Comparison of ENCODE assay signal across 10 cellular contexts in genomic region chr12:124512667-124513296, GRCh38. TPM values are rescaled to one million over a fixed set of nuclear protein-coding genes. Genes with fewer than 3 reads are reported as not detected.
DNase-seq lines count a peak whose midpoint lies in the region; ATAC-seq and TF ChIP-seq lines count a peak whose summit lies in the region.
"Had no signal": no experiment of that assay in that cellular context is flagged by ENCODE, and none has a peak within 500 bp of the region (broad histone marks: within the 10 kb centered on the region; RNA-seq: fewer than 3 reads in every experiment).

No MANE protein-coding gene starts in this region.

- peaks cover 45% of the 10 kb centered on the region for H3K4me1 ChIP-seq in ovary (ENCODE audit: insufficient read depth)

- H3K36me3 ChIP-seq in WERI-Rb-1 (peaks cover 55% of the 10 kb centered on the region), ovary (no peaks in the 10 kb centered on the region)

- H3K27me3 ChIP-seq in WERI-Rb-1 (ENCODE audit: insufficient read depth, low read depth, severe bottlenecking) (no peaks in the 10 kb centered on the region), ovary (no peaks in the 10 kb centered on the region)

- intact Hi-C loops in Right ventricle myocardium inferior (cut with DNase I) (no loop called here), ovary (cut with DNase I) (loop anchor here in 1 of 4 donors (10.0 kb wide), 1 partner anchor 52 kb away; the partner anchor contains the start of gene NCOR2)

- DNase-seq in DMS 273 (lab: John Stamatoyannopoulos, UW; ENCODE audit: unreplicated experiment) = peak; percentile 58
- DNase-seq in DMS 273 treated with DMSO at 0.1 percent for 48 hours (lab: John Stamatoyannopoulos, UW) = no peak
- DNase-seq in WERI-Rb-1 = no peak
- DNase-seq in Right ventricle myocardium inferior (ENCODE audit: missing footprints) = peak; percentile 90
- DNase-seq in ovary = peak; percentile 84 to 90 (median 87)
- DNase-seq: activated B cell treated with CpG ODN at 0.5 μM for 24 hours had no signal

- WGBS in ovary, 3 donors = 19 to 24% (median 21%) methylated on average over 16 of the region's 16 CpGs

- no peak overlapping the region for H3K4me3 ChIP-seq in WERI-Rb-1 (ENCODE audit: low read depth, low read length)
- H3K4me3 ChIP-seq in ovary = no peak overlapping the region

- no peaks in the 10 kb centered on the region for H3K9me3 ChIP-seq in WERI-Rb-1 (ENCODE audit: severe bottlenecking)
- no peaks in the 10 kb centered on the region for H3K9me3 ChIP-seq in ovary

- H3K27ac ChIP-seq in WERI-Rb-1 = peak overlapping the region; percentile 52
- H3K27ac ChIP-seq in ovary = peak overlapping the region; percentile 15 to 26
- H3K27ac ChIP-seq: 22Rv1 had no signal

- TF ChIP-seq POLR2A in ovary (IDR thresholded peaks at IDR 0.05) = no peak

- ATAC-seq in Right ventricle myocardium inferior (peak; percentile 11), GM21447 (IDR thresholded peaks at IDR 0.05; ENCODE audit: unreplicated experiment) (no peak), HG02759 (IDR thresholded peaks at IDR 0.05; ENCODE audit: unreplicated experiment) (no peak), HG03432 (IDR thresholded peaks at IDR 0.05; ENCODE audit: unreplicated experiment) (no peak)

- TF ChIP-seq CTCF in WERI-Rb-1 (IDR thresholded peaks at IDR 0.05; ENCODE audit: low read depth, low read length) (no peak), ovary (IDR thresholded peaks at IDR 0.05) (no peak)

- no peak for TF ChIP-seq EP300 in ovary (IDR thresholded peaks at IDR 0.05)

RNA-seq across cellular contexts. Expression of gene NCOR2, which starts 54.6 kb away (rescaled TPM):
- total RNA-seq in Right ventricle myocardium inferior (134 TPM), ovary (100 to 1,000 TPM in 6 of 7 donors, 10 to 100 TPM in 1; 89.5 to 376 (median 270) TPM)
- polyA plus RNA-seq in ovary = 100 to 1,000 TPM in 1 of 2 donors, 10 to 100 TPM in 1; 18.2 to 107 TPM

Comparison
In these comparisons a context has a peak if more than half of its experiments do, and no peak if none do; other contexts are left out.
1. DNase-seq: peak in DMS 273 (single experiment), Right ventricle myocardium inferior (single experiment) and ovary (5 of 5); none in DMS 273 treated with DMSO at 0.1 percent for 48 hours (single experiment) and WERI-Rb-1 (single experiment).